ENCODE assay signal across 8 cellular contexts in genomic region chr7:99142727-99143521, GRCh38. TPM values are rescaled to one million over a fixed set of nuclear protein-coding genes. Genes with fewer than 3 reads are reported as not detected.
DNase-seq lines count a peak whose midpoint lies in the region; ATAC-seq and TF ChIP-seq lines count a peak whose summit lies in the region.

No MANE protein-coding gene starts in this region.

- H3K27ac ChIP-seq in DND-41 (ENCODE audit: low read length), result no peak overlapping the region

- DNase-seq in DND-41 (peak; percentile 89), HS-5 (ENCODE audit: low read depth) (peak; percentile 70), NOMO-1 treated with DMSO at 0.1 percent for 48 hours (lab: John Stamatoyannopoulos, UW; ENCODE audit: unreplicated experiment) (peak; percentile 98), endothelial cell (ENCODE audit: low spot score) (peak; percentile 92), mesenteric fat pad (ENCODE audit: low spot score) (peak; percentile 97)
- DNase-seq in activated CD8-positive, alpha-beta memory T cell treated with anti-CD3 and anti-CD28 coated beads, Interleukin-2, amount 50 U/mL, for 24 hours (ENCODE audit: extremely low read depth), result peak; percentile 74
- peak; percentile 72 for DNase-seq in stimulated activated CD8-positive, alpha-beta memory T cell treated with anti-CD3 and anti-CD28 coated beads, Interleukin-12 subunit alpha, Interleukin-12 subunit beta, amount 100 ng/mL, for 24 hours (ENCODE audit: extremely low read depth)

- peak overlapping the region in 1 of 2 experiments; percentile 94; a peak in 2 of 4 replicates for H3K4me3 ChIP-seq in DND-41 (ENCODE audit: low read depth in 1 of 2, low read length in 2 of 2)

- peak overlapping the region; percentile 56 for H3K4me2 ChIP-seq in DND-41 (ENCODE audit: insufficient read depth, low read length)

- peaks cover 7% of the 10 kb centered on the region for H3K36me3 Mint-ChIP-seq in endothelial cell (ENCODE audit: low read depth, unreplicated experiment)

- no peaks in the 10 kb centered on the region for H3K27me3 ChIP-seq in DND-41 (ENCODE audit: insufficient read depth, low read length, poor library complexity)

- H3K27me3 Mint-ChIP-seq in endothelial cell (ENCODE audit: unreplicated experiment), result peaks cover 11% of the 10 kb centered on the region

- H3K9ac ChIP-seq in DND-41 (ENCODE audit: low read depth, low read length), result peak overlapping the region; percentile 87

- TF ChIP-seq CTCF in DND-41 (IDR thresholded peaks at IDR 0.05; ENCODE audit: borderline replicate concordance, extremely low read depth, low read length, poor library complexity, severe bottlenecking), result no peak
- TF ChIP-seq CTCF in endothelial cell (IDR thresholded peaks at IDR 0.05; ENCODE audit: unreplicated experiment), result no peak

- no peaks in the 10 kb centered on the region for H3K9me3 ChIP-seq in DND-41 (ENCODE audit: insufficient read depth, low read length, severe bottlenecking)

- H2AFZ ChIP-seq in DND-41 (ENCODE audit: low read depth, low read length), result no peak overlapping the region

- H3K79me2 ChIP-seq in DND-41 (ENCODE audit: insufficient read depth, low read length), result peaks cover 52% of the 10 kb centered on the region

- H3K4me1 Mint-ChIP-seq in endothelial cell (ENCODE audit: unreplicated experiment), result peaks cover 23% of the 10 kb centered on the region

- peaks cover 47% of the 10 kb centered on the region for H3K4me1 ChIP-seq in DND-41 (ENCODE audit: insufficient read depth, low read length)

- H3K36me3 ChIP-seq in DND-41 (ENCODE audit: insufficient read depth, low read length), result no peaks in the 10 kb centered on the region

- H3K4me3 Mint-ChIP-seq in endothelial cell (ENCODE audit: unreplicated experiment), result peak overlapping the region; percentile 88

- peaks cover 43% of the 10 kb centered on the region for H4K20me1 ChIP-seq in DND-41 (ENCODE audit: insufficient read depth, low read length)

- peak overlapping the region; percentile 30 for H3K27ac Mint-ChIP-seq in endothelial cell (ENCODE audit: unreplicated experiment)

- no peaks in the 10 kb centered on the region for H3K9me3 Mint-ChIP-seq in endothelial cell (ENCODE audit: unreplicated experiment)

- ATAC-seq in DND-41 (ENCODE audit: insufficient read depth, low read depth) (peak; percentile 20), HG02852 (IDR thresholded peaks at IDR 0.05; ENCODE audit: unreplicated experiment) (no peak)

RNA-seq across cellular contexts. Expression of gene SMURF1, which starts 1.0 kb away (rescaled TPM):
- 32.5 TPM for total RNA-seq in endothelial cell (ENCODE audit: unreplicated experiment)
- 31.2 TPM for total RNA-seq in mesenteric fat pad
